Comparison of ENCODE assay signal across 15 cellular contexts in genomic region chr18:48786621-48787522, GRCh38.
A peak's percentile ranks its signal among the peaks of the same experiment; 100 is the strongest.
DNase-seq lines count a peak whose midpoint lies in the region; ATAC-seq and TF ChIP-seq lines count a peak whose summit lies in the region.
"Had no signal": no experiment of that assay in that cellular context is flagged by ENCODE, and none has a peak within 500 bp of the region (broad histone marks: within the 10 kb centered on the region; RNA-seq: fewer than 3 reads in every experiment).

No MANE protein-coding gene starts in this region.

- H3K36me3 ChIP-seq in ascending aorta (no peaks in the 10 kb centered on the region), hepatocyte (replicated peaks; ENCODE audit: insufficient read depth, low read depth) (no peaks in the 10 kb centered on the region)
- H3K36me3 ChIP-seq: neutrophil had no signal

- peaks cover 13% of the 10 kb centered on the region for H3K79me2 ChIP-seq in hepatocyte

- no peak for TF ChIP-seq CTCF in HFFc6 (IDR thresholded peaks at IDR 0.05)
- TF ChIP-seq CTCF in ascending aorta (IDR thresholded peaks at IDR 0.05), result no peak
- TF ChIP-seq CTCF in hepatocyte (IDR thresholded peaks at IDR 0.05; ENCODE audit: poor library complexity), result no peak

- no peaks in the 10 kb centered on the region for H3K9me3 ChIP-seq in ascending aorta
- H3K9me3 ChIP-seq in hepatocyte (ENCODE audit: low read depth), result no peaks in the 10 kb centered on the region
- H3K9me3 ChIP-seq: neutrophil had no signal

- H3K9me3 Mint-ChIP-seq in HFFc6, result no peaks in the 10 kb centered on the region; the same call in 1 of the 2 replicates
- H3K9me3 Mint-ChIP-seq: IgD-negative memory B cell had no signal

- no peak overlapping the region for H3K4me2 ChIP-seq in hepatocyte

- peak overlapping the region; percentile 38 for H3K27ac Mint-ChIP-seq in HFFc6

- H2AFZ ChIP-seq in hepatocyte, result no peak overlapping the region
- H2AFZ ChIP-seq: GM23248 had no signal

- no peak overlapping the region for H3K4me3 Mint-ChIP-seq in HFFc6
- H3K4me3 Mint-ChIP-seq: activated CD4-positive, alpha-beta memory T cell treated with anti-CD3 and anti-CD28 coated beads, Interleukin-2, amount 10 ng/mL, durations not matched to agents 7 days and 5 days; stimulated activated naive CD8-positive, alpha-beta T cell treated with anti-CD3 and anti-CD28 coated beads, Interleukin-15, amount 100 ng/mL, for 72 hours had no signal

- no peak overlapping the region for H3K4me3 ChIP-seq in ascending aorta
- H3K4me3 ChIP-seq in hepatocyte, result no peak overlapping the region
- H3K4me3 ChIP-seq: GM23248 had no signal

- DNase-seq in HFFc6 (no peak), ascending aorta (ENCODE audit: low spot score in 2 of 2) (peak in 1 of 2 donors; percentile 61), hepatocyte (ENCODE audit: low spot score) (no peak), sciatic nerve (ENCODE audit: low spot score) (peak; percentile 41), DMS53 treated with DMSO at 0.1 percent for 48 hours (lab: John Stamatoyannopoulos, UW; ENCODE audit: unreplicated experiment) (no peak)
- DNase-seq in stimulated activated CD4-positive, alpha-beta T cell treated with anti-CD3 and anti-CD28 coated beads, Interleukin-4, amount 100 ng/mL, for 24 hours, result no peak
- DNase-seq: activated CD4-positive, alpha-beta memory T cell treated with anti-CD3 and anti-CD28 coated beads, Interleukin-2, amount 10 ng/mL, durations not matched to agents 7 days and 5 days; hippocampal formation; NCI-H1092 treated with DMSO at 0.1 percent for 48 hours; stimulated activated naive CD8-positive, alpha-beta T cell treated with anti-CD3 and anti-CD28 coated beads, Interleukin-15, amount 100 ng/mL, for 72 hours had no signal

- H3K27ac ChIP-seq in ascending aorta (peak overlapping the region; percentile 5 to 94), hepatocyte (peak overlapping the region; percentile 48)
- H3K27ac ChIP-seq: neutrophil had no signal

- peaks cover 38 to 78% of the 10 kb centered on the region in 2 donors for H3K4me1 ChIP-seq in ascending aorta
- H3K4me1 ChIP-seq in hepatocyte (ENCODE audit: insufficient read depth), result peaks cover 33% of the 10 kb centered on the region

- H3K27me3 Mint-ChIP-seq in HFFc6 (ENCODE audit: insufficient read depth), result peaks cover 14% of the 10 kb centered on the region
- H3K27me3 Mint-ChIP-seq: activated CD4-positive, alpha-beta memory T cell treated with anti-CD3 and anti-CD28 coated beads, Interleukin-2, amount 10 ng/mL, durations not matched to agents 7 days and 5 days; IgD-negative memory B cell; stimulated activated naive CD8-positive, alpha-beta T cell treated with anti-CD3 and anti-CD28 coated beads, Interleukin-15, amount 100 ng/mL, for 72 hours had no signal

- no peaks in the 10 kb centered on the region for H3K9me2 ChIP-seq in hepatocyte (replicated peaks; ENCODE audit: insufficient read depth)

- 71% methylated on average over 10 of the region's 10 CpGs for WGBS in hepatocyte (ENCODE audit: low lambda C conversion rate, missing lambda C conversion rate)

- no peaks in the 10 kb centered on the region for H3K27me3 ChIP-seq in ascending aorta
- H3K27me3 ChIP-seq in hepatocyte, result no peaks in the 10 kb centered on the region

- intact Hi-C loops in ascending aorta (cut with DNase I) (no loop called here), sciatic nerve (cut with DNase I) (loop anchor here (10.0 kb wide), 1 partner anchor 158 kb away; no protein-coding TSS in a partner anchor)

- ATAC-seq in sciatic nerve (no peak), HG02885 (IDR thresholded peaks at IDR 0.05; ENCODE audit: poor library complexity, unreplicated experiment) (no peak), GM19023 (IDR thresholded peaks at IDR 0.05; ENCODE audit: unreplicated experiment) (no peak)
- ATAC-seq: stimulated activated naive CD8-positive, alpha-beta T cell treated with anti-CD3 and anti-CD28 coated beads, Interleukin-15, amount 100 ng/mL, for 72 hours had no signal

- peaks cover 44% of the 10 kb centered on the region for H3K4me1 Mint-ChIP-seq in HFFc6 (ENCODE audit: low read depth)

- peaks cover 37% of the 10 kb centered on the region for H3K36me3 Mint-ChIP-seq in HFFc6 (ENCODE audit: low read depth)
- H3K36me3 Mint-ChIP-seq: IgD-negative memory B cell had no signal

- no peaks in the 10 kb centered on the region for H4K20me1 ChIP-seq in hepatocyte (ENCODE audit: insufficient read depth, poor library complexity, severe bottlenecking)
